In genomic region chr14:99259327-99259726, GRCh38 we compare ENCODE assay signal across 12 cellular contexts. TPM values are rescaled to one million over a fixed set of nuclear protein-coding genes. Genes with fewer than 3 reads are reported as not detected.
DNase-seq lines count a peak whose midpoint lies in the region; ATAC-seq and TF ChIP-seq lines count a peak whose summit lies in the region.
"Had no signal": no experiment of that assay in that cellular context is flagged by ENCODE, and none has a peak within 500 bp of the region (broad histone marks: within the 10 kb centered on the region; RNA-seq: fewer than 3 reads in every experiment).

No MANE protein-coding gene starts in this region.

- no peak for TF ChIP-seq CTCF in foreskin keratinocyte (conservative IDR thresholded peaks at IDR 0.05)

- POLR2A ChIA-PET in activated CD8-positive, alpha-beta T cell treated with anti-CD3 and anti-CD28 coated beads, Interleukin-2, amount 10 ng/mL, durations not matched to agents 7 days and 5 days (lab: Charles Lee) = interaction anchor here (1.0 to 20.3 kb wide), 4 partner anchors 9 to 71 kb away, joined by 3 to 767 read pairs (median 8); no protein-coding TSS in a partner anchor

- H3K27ac Mint-ChIP-seq in activated CD8-positive, alpha-beta T cell treated with anti-CD3 and anti-CD28 coated beads, Interleukin-2, amount 10 ng/mL, durations not matched to agents 7 days and 5 days = peak overlapping the region; percentile 98
- H3K27ac Mint-ChIP-seq: progenitor cell of endocrine pancreas had no signal

- H3K27me3 Mint-ChIP-seq in activated CD8-positive, alpha-beta T cell treated with anti-CD3 and anti-CD28 coated beads, Interleukin-2, amount 10 ng/mL, durations not matched to agents 7 days and 5 days (ENCODE audit: low read depth) = no peaks in the 10 kb centered on the region

- H3K27me3 ChIP-seq in foreskin keratinocyte = no peaks in the 10 kb centered on the region
- H3K27me3 ChIP-seq: testis had no signal

- peak; percentile 76 to 77 for ATAC-seq in activated CD4-positive, CD25-positive, alpha-beta regulatory T cell treated with anti-CD3 and anti-CD28 coated beads, Interleukin-2, amount 50 U/mL, for 24 hours
- ATAC-seq in activated CD8-positive, alpha-beta T cell treated with anti-CD3 and anti-CD28 coated beads, Interleukin-2, amount 10 ng/mL, durations not matched to agents 7 days and 5 days = peak; percentile 11
- no peak for ATAC-seq in foreskin keratinocyte
- ATAC-seq in HG03095 (IDR thresholded peaks at IDR 0.05; ENCODE audit: unreplicated experiment) = no peak
- ATAC-seq in GM21423 (IDR thresholded peaks at IDR 0.05; ENCODE audit: unreplicated experiment) = no peak

- no peak for DNase-seq in activated CD4-positive, CD25-positive, alpha-beta regulatory T cell (lab: John Stamatoyannopoulos, UW)
- DNase-seq in activated CD8-positive, alpha-beta T cell treated with anti-CD3 and anti-CD28 coated beads, Interleukin-2, amount 10 ng/mL, durations not matched to agents 7 days and 5 days = peak; percentile 60
- peak; percentile 45 to 72 for DNase-seq in foreskin keratinocyte
- DNase-seq in stimulated activated naive CD4-positive, alpha-beta T cell treated with Interleukin-2 at 50 U/mL for 16 hours (lab: John Stamatoyannopoulos, UW) = peak; percentile 30
- DNase-seq in globus pallidus (ENCODE audit: low spot score) = no peak
- DNase-seq: testis had no signal

- peak overlapping the region; percentile 88 for H3K4me3 Mint-ChIP-seq in activated CD8-positive, alpha-beta T cell treated with anti-CD3 and anti-CD28 coated beads, Interleukin-2, amount 10 ng/mL, durations not matched to agents 7 days and 5 days

- H3K36me3 Mint-ChIP-seq in activated CD8-positive, alpha-beta T cell treated with anti-CD3 and anti-CD28 coated beads, Interleukin-2, amount 10 ng/mL, durations not matched to agents 7 days and 5 days (ENCODE audit: low read depth) = peaks cover 89% of the 10 kb centered on the region

- peaks cover 32% of the 10 kb centered on the region for H3K4me1 ChIP-seq in foreskin keratinocyte
- H3K4me1 ChIP-seq: testis had no signal

- CTCF ChIA-PET in activated CD8-positive, alpha-beta T cell treated with anti-CD3 and anti-CD28 coated beads, Interleukin-2, amount 10 ng/mL, durations not matched to agents 7 days and 5 days (lab: Charles Lee) = interaction anchor here (13.9 kb wide), 1 partner anchor 26 kb away, joined by 373 read pairs; no protein-coding TSS in a partner anchor

- H3K9me3 Mint-ChIP-seq in activated CD8-positive, alpha-beta T cell treated with anti-CD3 and anti-CD28 coated beads, Interleukin-2, amount 10 ng/mL, durations not matched to agents 7 days and 5 days (ENCODE audit: insufficient read depth) = no peaks in the 10 kb centered on the region

- peak overlapping the region; percentile 92 for H3K27ac ChIP-seq in foreskin keratinocyte
- H3K27ac ChIP-seq: epithelial cell of prostate, HL-60, testis had no signal

- H3K4me1 Mint-ChIP-seq in activated CD8-positive, alpha-beta T cell treated with anti-CD3 and anti-CD28 coated beads, Interleukin-2, amount 10 ng/mL, durations not matched to agents 7 days and 5 days (ENCODE audit: low read depth) = peaks cover 96% of the 10 kb centered on the region

RNA-seq across cellular contexts. Expression of gene BCL11B, which starts 12.7 kb away (rescaled TPM):
- 10 to 100 TPM; 68.6 to 70.6 TPM for total RNA-seq in activated CD8-positive, alpha-beta T cell treated with anti-CD3 and anti-CD28 coated beads, Interleukin-2, amount 10 ng/mL, durations not matched to agents 7 days and 5 days
- total RNA-seq in foreskin keratinocyte = 15.4 and 16.3 TPM in 2 replicates
- polyA plus RNA-seq in foreskin keratinocyte = 3.8 and 4.4 TPM in 2 replicates

Comparison
In these comparisons a context has a peak if more than half of its experiments do, and no peak if none do; other contexts are left out.
1. ATAC-seq: peak in activated CD4-positive, CD25-positive, alpha-beta regulatory T cell treated with anti-CD3 and anti-CD28 coated beads, Interleukin-2, amount 50 U/mL, for 24 hours (2 of 2) and activated CD8-positive, alpha-beta T cell treated with anti-CD3 and anti-CD28 coated beads, Interleukin-2, amount 10 ng/mL, durations not matched to agents 7 days and 5 days (single experiment); none in foreskin keratinocyte (single experiment), HG03095 (single experiment) and GM21423 (single experiment).
2. DNase-seq: peak in activated CD8-positive, alpha-beta T cell treated with anti-CD3 and anti-CD28 coated beads, Interleukin-2, amount 10 ng/mL, durations not matched to agents 7 days and 5 days (single experiment), foreskin keratinocyte (2 of 2) and stimulated activated naive CD4-positive, alpha-beta T cell treated with Interleukin-2 at 50 U/mL for 16 hours (single experiment); none in activated CD4-positive, CD25-positive, alpha-beta regulatory T cell (0 of 4) and globus pallidus (single experiment).